In genomic region chr10:131934769-131935168, GRCh38 we compare ENCODE assay signal across 1 cellular context.
TF ChIP-seq lines count a peak whose summit lies in the region.

No MANE protein-coding gene starts in this region.

TF ChIP-seq in endothelial cell of umbilical vein, 7 proteins besides CTCF, POLR2A, EP300 and RAD21:
- no peak for TF ChIP-seq MAX (IDR thresholded peaks at IDR 0.05; ENCODE audit: insufficient read depth, insufficient read length)
- no peak for TF ChIP-seq FOS (IDR thresholded peaks at IDR 0.05; ENCODE audit: borderline replicate concordance, insufficient read depth, low read length)
- TF ChIP-seq GATA2 (IDR thresholded peaks at IDR 0.05; ENCODE audit: insufficient read depth, insufficient read length, low read depth, low read length) = no peak
- TF ChIP-seq POLR2AphosphoS5 (IDR thresholded peaks at IDR 0.05; ENCODE audit: insufficient read depth, low read depth, low read length) = no peak
- no peak for TF ChIP-seq EZH2 (IDR thresholded peaks at IDR 0.05; ENCODE audit: borderline replicate concordance, low read depth, low read length, severe bottlenecking)
- no peak for TF ChIP-seq JUN (IDR thresholded peaks at IDR 0.05; ENCODE audit: borderline replicate concordance, insufficient read depth, insufficient read length, low read depth)
- TF ChIP-seq MYC (IDR thresholded peaks at IDR 0.05; ENCODE audit: low read depth, low read length) = no peak
